ENCODE assay signal across 21 cellular contexts in genomic region chr9:23044549-23044948, GRCh38.
DNase-seq lines count a peak whose midpoint lies in the region; ATAC-seq and TF ChIP-seq lines count a peak whose summit lies in the region.
"Had no signal": no experiment of that assay in that cellular context is flagged by ENCODE, and none has a peak within 500 bp of the region (broad histone marks: within the 10 kb centered on the region; RNA-seq: fewer than 3 reads in every experiment).

No MANE protein-coding gene starts in this region.

- no peak overlapping the region for H3K4me3 ChIP-seq in fibroblast of the aortic adventitia (ENCODE audit: low read depth, low read length)
- no peak overlapping the region for H3K4me3 ChIP-seq in MG63
- H3K4me3 ChIP-seq: A549, SJSA1 had no signal

- no peak for ATAC-seq in HG03457 (IDR thresholded peaks at IDR 0.05; ENCODE audit: unreplicated experiment)
- no peak for ATAC-seq in HG03025 (IDR thresholded peaks at IDR 0.05; ENCODE audit: low FRiP score, unreplicated experiment)
- ATAC-seq: A549, Right ventricle myocardium inferior had no signal

- no peaks in the 10 kb centered on the region for H3K36me3 ChIP-seq in MG63
- H3K36me3 ChIP-seq: BE2C, SJSA1 had no signal

- H3K9me3 ChIP-seq in MG63, result no peaks in the 10 kb centered on the region
- H3K9me3 ChIP-seq: A549, BE2C, SJSA1 had no signal

- no peak for TF ChIP-seq CTCF in fibroblast of the aortic adventitia (IDR thresholded peaks at IDR 0.05; ENCODE audit: insufficient read depth, low read length)

- DNase-seq in ELR (ENCODE audit: low read depth) (peak; percentile 30), M059J (ENCODE audit: low read depth) (peak; percentile 62), amniotic epithelial cell (ENCODE audit: low read depth) (peak; percentile 12), fibroblast of the aortic adventitia (ENCODE audit: low read depth) (peak; percentile 34), HUDEP-2 (lab: John Stamatoyannopoulos, UW; ENCODE audit: unreplicated experiment in 76 of 76) (no peak), MG63 (no peak)
- DNase-seq: BE2C; CD4-positive, CD25-positive, alpha-beta regulatory T cell; COR-L47; DMS79 treated with DMSO at 0.1 percent for 48 hours; H9; NCI-H1105; NCI-H146; NCI-H2029; NCI-H524 treated with DMSO at 0.1 percent for 48 hours; NCI-H82 had no signal

- no peaks in the 10 kb centered on the region for H3K27me3 ChIP-seq in MG63
- H3K27me3 ChIP-seq: BE2C, SJSA1 had no signal

Comparison
In these comparisons a context has a peak if more than half of its experiments do, and no peak if none do; other contexts are left out.
1. DNase-seq: peak in ELR (single experiment), M059J (single experiment), amniotic epithelial cell (single experiment) and fibroblast of the aortic adventitia (single experiment); none in HUDEP-2 (0 of 76) and MG63 (single experiment).